In genomic region chr9:122912964-122913673, GRCh38 we compare ENCODE assay signal across 8 cellular contexts. TPM values are rescaled to one million over a fixed set of nuclear protein-coding genes. Genes with fewer than 3 reads are reported as not detected.
DNase-seq lines count a peak whose midpoint lies in the region; ATAC-seq, FAIRE-seq and TF ChIP-seq lines count a peak whose summit lies in the region.

TSS of gene ZBTB6 (minus strand) at chr9:122913323. CDS start at chr9:122912072, 1,251 bp downstream.

- peaks cover 33% of the 10 kb centered on the region for H3K79me2 ChIP-seq in endothelial cell of umbilical vein (ENCODE audit: control insufficient read depth, insufficient read depth, low read length)

- no peaks in the 10 kb centered on the region for H3K9me3 ChIP-seq in endothelial cell of umbilical vein (replicated peaks; ENCODE audit: control insufficient read depth, insufficient read depth, low read length)

- H3K4me2 ChIP-seq in endothelial cell of umbilical vein (ENCODE audit: insufficient read depth, low read length): peak within 1 kb of the TSS; percentile 90

- DNase-seq in Caki2 (ENCODE audit: low read depth): peak; percentile 84
- DNase-seq in HT1080 (ENCODE audit: low read depth): peak; percentile 89
- peak; percentile 73 for DNase-seq in NOMO-1 treated with dmso at 0.1 percent for 144 hours (lab: John Stamatoyannopoulos, UW; ENCODE audit: unreplicated experiment)
- DNase-seq in activated CD8-positive, alpha-beta memory T cell treated with anti-CD3 and anti-CD28 coated beads, Interleukin-2, amount 10 ng/mL, durations not matched to agents 7 days and 5 days: peak; percentile 84
- DNase-seq in endothelial cell of umbilical vein (ENCODE audit: low read depth, low spot score): peak; percentile 77
- peak; percentile 88 for DNase-seq in middle frontal gyrus (ENCODE audit: extremely low spot score, low spot score)
- DNase-seq in stimulated activated CD8-positive, alpha-beta memory T cell treated with anti-CD3 and anti-CD28 coated beads, Interleukin-4, amount 100 ng/mL, for 48 hours: peak; percentile 74

- no peaks in the 10 kb centered on the region for H4K20me1 ChIP-seq in endothelial cell of umbilical vein (replicated peaks; ENCODE audit: control insufficient read depth, extremely low read depth, insufficient read depth, low read length)

- no peak for TF ChIP-seq CTCF in endothelial cell of umbilical vein (IDR thresholded peaks at IDR 0.05; ENCODE audit: extremely low read depth in 1 of 2, insufficient read depth in 1 of 2, low read depth in 1 of 2, low read length in 2 of 2)

- H3K27me3 Mint-ChIP-seq in activated CD8-positive, alpha-beta memory T cell treated with anti-CD3 and anti-CD28 coated beads, Interleukin-2, amount 10 ng/mL, durations not matched to agents 7 days and 5 days: no peaks in the 10 kb centered on the region

- dilution Hi-C loops in endothelial cell of umbilical vein (cut with MboI; ENCODE audit: extremely low pct_ligation_motif_present, low sequenced_read_pairs): no loop called here

- TF ChIP-seq POLR2A in endothelial cell of umbilical vein (IDR thresholded peaks at IDR 0.05; ENCODE audit: low read depth, low read length): peak; percentile 64

- no peaks in the 10 kb centered on the region for H3K9me1 ChIP-seq in endothelial cell of umbilical vein (replicated peaks; ENCODE audit: control insufficient read depth, extremely low read depth, insufficient read depth, low read length)

- H3K4me1 ChIP-seq in endothelial cell of umbilical vein (ENCODE audit: control insufficient read depth, extremely low read depth, insufficient read depth, low read length): peaks cover 12% of the 10 kb centered on the region

- H3K36me3 Mint-ChIP-seq in activated CD8-positive, alpha-beta memory T cell treated with anti-CD3 and anti-CD28 coated beads, Interleukin-2, amount 10 ng/mL, durations not matched to agents 7 days and 5 days: peaks cover 26% of the 10 kb centered on the region

- H3K9ac ChIP-seq in endothelial cell of umbilical vein (replicated peaks; ENCODE audit: extremely low read depth, insufficient read depth, low read length): peak within 1 kb of the TSS; percentile 77

- in situ Hi-C loops in Caki2 (cut with HindIII; ENCODE audit: low pct_unique_long_range_greater_than_20kb, low sequenced_read_pairs): no loop called here

- POLR2A ChIA-PET in endothelial cell of umbilical vein (lab: Charles Lee): interaction anchor here (0.6 to 1.9 kb wide), 8 partner anchors 8 to 85 kb away, joined by 3 to 14 read pairs (median 4); partner anchors contain the start of genes PDCL, RABGAP1 and ZBTB26

- FAIRE-seq in endothelial cell of umbilical vein (lab: Jason Lieb, UNC): peak; percentile 92

- no peaks in the 10 kb centered on the region for H3K9me3 Mint-ChIP-seq in activated CD8-positive, alpha-beta memory T cell treated with anti-CD3 and anti-CD28 coated beads, Interleukin-2, amount 10 ng/mL, durations not matched to agents 7 days and 5 days (ENCODE audit: low read depth)

- intact Hi-C loops in endothelial cell of umbilical vein (cut with micrococcal nuclease): loop anchor here (1.0 to 2.0 kb wide), 3 partner anchors 8 to 78 kb away; partner anchors contain the start of genes RC3H2 and ZBTB26

- peak within 1 kb of the TSS; percentile 38 for H2AFZ ChIP-seq in endothelial cell of umbilical vein (ENCODE audit: low read depth, low read length)

- peaks cover 7 to 8% of the 10 kb centered on the region in 2 experiments for H3K36me3 ChIP-seq in endothelial cell of umbilical vein (ENCODE audit: control insufficient read depth in 2 of 2, extremely low read depth in 1 of 2, insufficient read depth in 2 of 2, low read length in 2 of 2)

- H3K4me3 ChIP-seq in endothelial cell of umbilical vein (replicated peaks in 1 of 3; ENCODE audit: insufficient read depth in 1 of 3, low read depth in 1 of 3, low read length in 3 of 3): peak within 1 kb of the TSS; percentile 78 to 99 (median 93)

- peak; percentile 95 for ATAC-seq in GM21367 (IDR thresholded peaks at IDR 0.05; ENCODE audit: unreplicated experiment)
- ATAC-seq in activated CD8-positive, alpha-beta memory T cell treated with anti-CD3 and anti-CD28 coated beads, Interleukin-2, amount 10 ng/mL, durations not matched to agents 7 days and 5 days: peak; percentile 95

- no peaks in the 10 kb centered on the region for H3K27me3 ChIP-seq in endothelial cell of umbilical vein (ENCODE audit: control insufficient read depth in 2 of 2, insufficient read depth in 2 of 2, low read length in 2 of 2)

- CTCF ChIA-PET in activated CD8-positive, alpha-beta memory T cell treated with anti-CD3 and anti-CD28 coated beads, Interleukin-2, amount 10 ng/mL, durations not matched to agents 7 days and 5 days (lab: Charles Lee): interaction anchor here (0.7 to 2.7 kb wide), 7 partner anchors 10 to 436 kb away, joined by 3 to 14 read pairs (median 4); partner anchors contain the start of genes RABGAP1 and ZBTB26
- CTCF ChIA-PET in endothelial cell of umbilical vein (lab: Charles Lee): interaction anchor here (0.7 to 2.0 kb wide), 11 partner anchors 9 to 437 kb away, joined by 3 to 10 read pairs (median 3); no protein-coding TSS in a partner anchor

- peak within 1 kb of the TSS; percentile 100 for H3K4me3 Mint-ChIP-seq in activated CD8-positive, alpha-beta memory T cell treated with anti-CD3 and anti-CD28 coated beads, Interleukin-2, amount 10 ng/mL, durations not matched to agents 7 days and 5 days

- H3K4me1 Mint-ChIP-seq in activated CD8-positive, alpha-beta memory T cell treated with anti-CD3 and anti-CD28 coated beads, Interleukin-2, amount 10 ng/mL, durations not matched to agents 7 days and 5 days: peaks cover 32% of the 10 kb centered on the region

- H3K27ac ChIP-seq in endothelial cell of umbilical vein (ENCODE audit: insufficient read depth, low read depth, low read length): peak within 1 kb of the TSS; percentile 60

- TSS peak; percentile 71 for BruUV-seq in endothelial cell of umbilical vein (replicated peaks; lab: Mats Ljungman, UMichigan)

- peak within 1 kb of the TSS; percentile 99 for H3K27ac Mint-ChIP-seq in activated CD8-positive, alpha-beta memory T cell treated with anti-CD3 and anti-CD28 coated beads, Interleukin-2, amount 10 ng/mL, durations not matched to agents 7 days and 5 days

TF ChIP-seq in endothelial cell of umbilical vein, 7 proteins besides CTCF, POLR2A, EP300 and RAD21:
- TF ChIP-seq JUN (IDR thresholded peaks at IDR 0.05; ENCODE audit: borderline replicate concordance, insufficient read depth, insufficient read length, low read depth) (no peak), FOS (IDR thresholded peaks at IDR 0.05; ENCODE audit: borderline replicate concordance, insufficient read depth, low read length) (no peak), MYC (IDR thresholded peaks at IDR 0.05; ENCODE audit: low read depth, low read length) (no peak), EZH2 (IDR thresholded peaks at IDR 0.05; ENCODE audit: borderline replicate concordance, low read depth, low read length, severe bottlenecking) (no peak), MAX (IDR thresholded peaks at IDR 0.05; ENCODE audit: insufficient read depth, insufficient read length) (no peak), POLR2AphosphoS5 (IDR thresholded peaks at IDR 0.05; ENCODE audit: insufficient read depth, low read depth, low read length) (peak; percentile 87), GATA2 (IDR thresholded peaks at IDR 0.05; ENCODE audit: insufficient read depth, insufficient read length, low read depth, low read length) (no peak)

RNA-seq across cellular contexts. Expression of gene ZBTB6, which starts in this region (rescaled TPM):
- 2.3 and 6.1 TPM in 2 replicates for total RNA-seq in Caki2 (2014; rRNA removed; shearing (Covaris generic); ENCODE audit: low replicate concordance)
- total RNA-seq in HT1080 (2014; rRNA removed; shearing (Covaris generic)): 7.3 and 13.0 TPM in 2 replicates
- 9.9 and 13.8 TPM in 2 replicates for polyA plus RNA-seq in HT1080 (2015; cell fraction: cytosol; rRNA removed)
- polyA plus RNA-seq in HT1080 (2015; cell fraction: nucleus; rRNA removed): 16.1 and 19.9 TPM in 2 replicates
- 10 to 100 TPM in 1 of 2 experiments, 1 to 10 TPM in 1; 9.4 to 11.7 TPM for total RNA-seq in activated CD8-positive, alpha-beta memory T cell treated with anti-CD3 and anti-CD28 coated beads, Interleukin-2, amount 10 ng/mL, durations not matched to agents 7 days and 5 days
- total RNA-seq in endothelial cell of umbilical vein: 5.5 and 6.5 TPM in 2 replicates
- 1.0 and 1.6 TPM in 2 replicates for polyA plus RNA-seq in endothelial cell of umbilical vein
- 1.7 and 1.9 TPM in 2 replicates for polyA plus RNA-seq in endothelial cell of umbilical vein (2011; cell fraction: cytosol; rRNA removed)
- polyA plus RNA-seq in endothelial cell of umbilical vein (2011; cell fraction: nucleus; rRNA removed): 1.7 and 2.1 TPM in 2 replicates
- 3.4 and 3.7 TPM in 2 replicates for polyA plus RNA-seq in endothelial cell of umbilical vein (2012)
- polyA minus RNA-seq in endothelial cell of umbilical vein: 5.8 and 6.7 TPM in 2 replicates
- 8.6 TPM for polyA minus RNA-seq in endothelial cell of umbilical vein (2011; cell fraction: cytosol; rRNA and poly(A)+ RNA removed)
- polyA minus RNA-seq in endothelial cell of umbilical vein (2011; cell fraction: nucleus; rRNA and poly(A)+ RNA removed): 5.2 and 7.8 TPM in 2 replicates

Comparison
In these comparisons a context has a peak if more than half of its experiments do, and no peak if none do; other contexts are left out.
1. Peak in every context shown above with its lines: DNase-seq, ATAC-seq, H3K4me3 ChIP-seq and H3K27ac ChIP-seq.